15 cellular contexts compared by ENCODE assay signal in the genomic region with DNA sequence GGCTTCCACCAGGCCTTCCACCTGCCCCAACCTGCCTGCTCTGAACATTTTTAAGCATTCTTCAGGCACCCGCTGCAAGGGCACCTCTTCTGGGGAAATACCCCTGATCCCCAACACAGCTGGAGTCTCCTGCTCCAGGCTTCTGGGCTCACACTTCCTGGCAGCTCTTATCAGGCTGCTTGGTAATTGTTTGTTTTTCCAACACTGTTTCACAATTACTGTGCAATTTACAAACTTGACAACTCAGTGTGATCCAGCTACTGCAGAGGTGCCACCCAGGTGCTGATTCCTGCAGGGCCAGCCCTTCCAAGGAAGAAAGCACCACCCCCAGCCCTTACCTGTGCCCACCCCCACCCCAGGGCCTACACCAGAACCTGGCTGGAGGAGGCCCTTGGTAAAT.
DNase-seq lines count a peak whose midpoint lies in the region; TF ChIP-seq lines count a peak whose summit lies in the region.
"Had no signal": no experiment of that assay in that cellular context is flagged by ENCODE, and none has a peak within 500 bp of the region (broad histone marks: within the 10 kb centered on the region; RNA-seq: fewer than 3 reads in every experiment).

No MANE protein-coding gene starts in this region.

- no peaks in the 10 kb centered on the region for H3K36me3 ChIP-seq in smooth muscle cell (ENCODE audit: low read depth)

- H3K9me3 Mint-ChIP-seq in nephron progenitor cell, result no peaks in the 10 kb centered on the region
- H3K9me3 Mint-ChIP-seq: activated CD4-positive, alpha-beta memory T cell treated with anti-CD3 and anti-CD28 coated beads for 36 hours; natural killer cell treated with Interleukin-12 subunit alpha and Interleukin-12 subunit beta and Interleukin-15 and Interleukin-18, amount 100 ng/mL, for 72 hours had no signal

- WGBS in smooth muscle cell (ENCODE audit: low lambda C conversion rate), result 61% methylated on average over 1 of the region's 1 CpG

- H3K27me3 ChIP-seq in smooth muscle cell (ENCODE audit: low read depth), result no peaks in the 10 kb centered on the region

- H3F3A ChIP-seq in smooth muscle cell (ENCODE audit: low read depth), result peaks cover 4% of the 10 kb centered on the region

- no peak overlapping the region for H2AFZ ChIP-seq in smooth muscle cell (ENCODE audit: low read depth)

- H3K36me3 Mint-ChIP-seq in nephron progenitor cell (ENCODE audit: low read depth), result no peaks in the 10 kb centered on the region
- H3K36me3 Mint-ChIP-seq: activated CD4-positive, alpha-beta memory T cell treated with anti-CD3 and anti-CD28 coated beads for 36 hours; brain; natural killer cell treated with Interleukin-12 subunit alpha and Interleukin-12 subunit beta and Interleukin-15 and Interleukin-18, amount 100 ng/mL, for 72 hours had no signal

- H3K27me3 Mint-ChIP-seq in nephron progenitor cell (ENCODE audit: low read depth, poor library complexity), result peaks cover 11% of the 10 kb centered on the region
- H3K27me3 Mint-ChIP-seq: activated CD4-positive, alpha-beta memory T cell treated with anti-CD3 and anti-CD28 coated beads for 36 hours had no signal

- TF ChIP-seq CTCF in choroid plexus epithelial cell (conservative IDR thresholded peaks at IDR 0.05; ENCODE audit: low read depth, low read length) (no peak), nephron progenitor cell (IDR thresholded peaks at IDR 0.05) (no peak), smooth muscle cell (IDR thresholded peaks at IDR 0.05; ENCODE audit: borderline replicate concordance, insufficient read depth, poor library complexity, severe bottlenecking) (no peak)

- DNase-seq in Daoy (ENCODE audit: low read depth) (peak; percentile 55), NCI-H2196 (lab: John Stamatoyannopoulos, UW; ENCODE audit: unreplicated experiment) (peak; percentile 37), choroid plexus epithelial cell (ENCODE audit: low read depth) (peak; percentile 21), nephron progenitor cell (no peak), RKO (ENCODE audit: low spot score) (no peak), smooth muscle cell (lab: John Stamatoyannopoulos, UW; ENCODE audit: unreplicated experiment) (no peak), AG08396 (ENCODE audit: low spot score) (no peak)
- no peak for DNase-seq in activated CD4-positive, alpha-beta T cell treated with anti-CD3 and anti-CD28 coated beads for 48 hours
- DNase-seq: activated CD4-positive, alpha-beta memory T cell treated with anti-CD3 and anti-CD28 coated beads for 36 hours; GDM1; kidney glomerular epithelial cell; NCI-H524 had no signal

- no peak overlapping the region for H3K4me3 Mint-ChIP-seq in nephron progenitor cell
- H3K4me3 Mint-ChIP-seq: activated CD4-positive, alpha-beta memory T cell treated with anti-CD3 and anti-CD28 coated beads for 36 hours; brain; natural killer cell treated with Interleukin-12 subunit alpha and Interleukin-12 subunit beta and Interleukin-15 and Interleukin-18, amount 100 ng/mL, for 72 hours had no signal

- no peaks in the 10 kb centered on the region for H3K9me3 ChIP-seq in smooth muscle cell (replicated peaks; ENCODE audit: low read depth)

- H3K9ac ChIP-seq in smooth muscle cell (ENCODE audit: low read depth), result no peak overlapping the region

- H3K4me1 ChIP-seq in smooth muscle cell (ENCODE audit: low read depth), result no peaks in the 10 kb centered on the region

- H3K27ac ChIP-seq in smooth muscle cell (ENCODE audit: low read depth), result no peak overlapping the region
- H3K27ac ChIP-seq: C4-2B had no signal

- no peak overlapping the region for H3K4me3 ChIP-seq in choroid plexus epithelial cell (ENCODE audit: low read depth, low read length)
- H3K4me3 ChIP-seq in smooth muscle cell, result no peak overlapping the region

- H3K27ac Mint-ChIP-seq in nephron progenitor cell, result peak overlapping the region; percentile 74
- H3K27ac Mint-ChIP-seq: activated CD4-positive, alpha-beta memory T cell treated with anti-CD3 and anti-CD28 coated beads for 36 hours; natural killer cell treated with Interleukin-12 subunit alpha and Interleukin-12 subunit beta and Interleukin-15 and Interleukin-18, amount 100 ng/mL, for 72 hours had no signal

- H3K79me2 ChIP-seq in smooth muscle cell (ENCODE audit: low read depth), result no peaks in the 10 kb centered on the region

- peaks cover 86% of the 10 kb centered on the region for H3K4me1 Mint-ChIP-seq in nephron progenitor cell

- no peaks in the 10 kb centered on the region for H4K20me1 ChIP-seq in smooth muscle cell (ENCODE audit: low read depth)

- no peak overlapping the region for H3K4me2 ChIP-seq in smooth muscle cell

Comparison
In these comparisons a context has a peak if more than half of its experiments do, and no peak if none do; other contexts are left out.
1. DNase-seq: peak in Daoy (single experiment), NCI-H2196 (single experiment) and choroid plexus epithelial cell (single experiment); none in nephron progenitor cell (single experiment), RKO (single experiment), activated CD4-positive, alpha-beta T cell treated with anti-CD3 and anti-CD28 coated beads for 48 hours (single experiment), smooth muscle cell (single experiment) and AG08396 (single experiment).